ENCODE assay signal across 31 cellular contexts in the genomic region with DNA sequence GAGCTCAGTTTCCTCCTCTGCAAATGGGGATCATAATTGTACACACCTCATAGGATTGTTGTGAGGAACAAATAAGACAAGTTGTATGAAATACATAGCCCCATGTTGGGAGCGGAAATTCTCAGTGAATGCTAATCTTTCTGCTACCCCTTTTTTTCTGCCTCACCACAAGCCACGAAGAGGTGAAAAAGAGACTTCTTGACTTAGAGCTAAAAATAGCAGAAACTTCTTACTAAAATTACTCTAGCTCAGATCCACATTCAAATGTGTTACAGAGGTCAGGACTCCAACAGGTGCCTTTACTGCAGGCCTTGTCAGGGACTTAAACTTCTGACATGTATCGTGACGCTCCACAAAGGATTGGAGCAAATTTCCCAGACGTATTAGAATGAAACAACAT.
DNase-seq lines count a peak whose midpoint lies in the region; ATAC-seq and TF ChIP-seq lines count a peak whose summit lies in the region.
"Had no signal": no experiment of that assay in that cellular context is flagged by ENCODE, and none has a peak within 500 bp of the region (broad histone marks: within the 10 kb centered on the region; RNA-seq: fewer than 3 reads in every experiment).

No MANE protein-coding gene starts in this region.

- CTCF ChIA-PET in activated naive CD4-positive, alpha-beta T cell treated with anti-CD3 and anti-CD28 coated beads for 36 hours (lab: Charles Lee): no interaction called here
- CTCF ChIA-PET in activated CD8-positive, alpha-beta T cell treated with anti-CD3 and anti-CD28 coated beads for 36 hours (lab: Charles Lee): interaction anchor here (1.5 kb wide), 1 partner anchor 107 kb away, joined by 3 read pairs; no protein-coding TSS in a partner anchor
- CTCF ChIA-PET in RWPE1 (lab: Yijun Ruan, JAX): interaction anchor here (0.6 kb wide), 1 partner anchor 75 kb away, joined by 3 read pairs; no protein-coding TSS in a partner anchor

- no peak overlapping the region for H3K4me3 Mint-ChIP-seq in activated naive CD4-positive, alpha-beta T cell treated with anti-CD3 and anti-CD28 coated beads for 36 hours
- no peak overlapping the region for H3K4me3 Mint-ChIP-seq in activated CD8-positive, alpha-beta T cell treated with anti-CD3 and anti-CD28 coated beads for 36 hours
- H3K4me3 Mint-ChIP-seq: activated CD4-positive, alpha-beta memory T cell treated with anti-CD3 and anti-CD28 coated beads, Interleukin-2, amount 10 ng/mL, durations not matched to agents 7 days and 5 days; CD8-positive, alpha-beta T cell; T-helper 1 cell treated with Interleukin-12 subunit alpha and Interleukin-12 subunit beta and Interleukin-4 antibody, amounts not matched to agents 30 μg/mL and 1 μg/mL, for 36 hours had no signal

- no peaks in the 10 kb centered on the region for H3K9me3 ChIP-seq in spleen
- H3K9me3 ChIP-seq: A549, SK-N-SH, thoracic aorta, uterus had no signal

- no peaks in the 10 kb centered on the region for H3K27me3 ChIP-seq in spleen (replicated peaks in 1 of 7)
- H3K27me3 ChIP-seq: uterus had no signal

- WGBS in spleen, 5 donors: 63 to 82% (median 75%) methylated on average over 5 of the region's 5 CpGs

- peaks cover 5 to 88% (median 24%) of the 10 kb centered on the region in 6 donors for H3K36me3 ChIP-seq in spleen
- H3K36me3 ChIP-seq: uterus had no signal

- H3K36me3 Mint-ChIP-seq in activated naive CD4-positive, alpha-beta T cell treated with anti-CD3 and anti-CD28 coated beads, Interleukin-2, amount 50 U/mL, for 72 hours: peaks cover 5 to 13% of the 10 kb centered on the region in 2 donors
- peaks cover 13% of the 10 kb centered on the region for H3K36me3 Mint-ChIP-seq in activated naive CD4-positive, alpha-beta T cell treated with anti-CD3 and anti-CD28 coated beads for 36 hours (ENCODE audit: low read depth)
- H3K36me3 Mint-ChIP-seq in activated CD8-positive, alpha-beta T cell treated with anti-CD3 and anti-CD28 coated beads for 36 hours (ENCODE audit: low read depth): peaks cover 22% of the 10 kb centered on the region

- H3K4me1 ChIP-seq in spleen: no peaks in the 10 kb centered on the region
- H3K4me1 ChIP-seq: A549, uterus had no signal

- ATAC-seq in activated naive CD4-positive, alpha-beta T cell treated with anti-CD3 and anti-CD28 coated beads, Interleukin-2, amount 50 U/mL, for 72 hours: no peak
- peak; percentile 67 for ATAC-seq in GM21390 (IDR thresholded peaks at IDR 0.05; ENCODE audit: unreplicated experiment)
- no peak for ATAC-seq in activated CD8-positive, alpha-beta T cell treated with anti-CD3 and anti-CD28 coated beads for 36 hours
- no peak for ATAC-seq in GM18517 (IDR thresholded peaks at IDR 0.05; ENCODE audit: unreplicated experiment)
- ATAC-seq: A549; CD8-positive, alpha-beta T cell; left lobe of liver had no signal

- POLR2A ChIA-PET in activated CD8-positive, alpha-beta T cell treated with anti-CD3 and anti-CD28 coated beads for 36 hours (lab: Charles Lee): no interaction called here
- POLR2A ChIA-PET in RWPE1 (lab: Yijun Ruan, JAX; ENCODE audit: low non-redundant PET): no interaction called here

- H3K4me1 Mint-ChIP-seq in activated naive CD4-positive, alpha-beta T cell treated with anti-CD3 and anti-CD28 coated beads for 36 hours (ENCODE audit: low read depth): no peaks in the 10 kb centered on the region
- H3K4me1 Mint-ChIP-seq in activated CD8-positive, alpha-beta T cell treated with anti-CD3 and anti-CD28 coated beads for 36 hours (ENCODE audit: low read depth): peaks cover 19% of the 10 kb centered on the region
- H3K4me1 Mint-ChIP-seq: activated CD4-positive, alpha-beta memory T cell treated with anti-CD3 and anti-CD28 coated beads, Interleukin-2, amount 10 ng/mL, durations not matched to agents 7 days and 5 days had no signal

- no peak for DNase-seq in activated naive CD4-positive, alpha-beta T cell treated with anti-CD3 and anti-CD28 coated beads, Interleukin-2, amount 50 U/mL, for 72 hours (ENCODE audit: low spot score in 2 of 2)
- no peak for DNase-seq in activated naive CD4-positive, alpha-beta T cell treated with anti-CD3 and anti-CD28 coated beads for 36 hours
- peak; percentile 23 for DNase-seq in activated CD8-positive, alpha-beta T cell treated with anti-CD3 and anti-CD28 coated beads for 36 hours
- DNase-seq in spleen: no peak
- DNase-seq in NAMALWA (ENCODE audit: low spot score): no peak
- DNase-seq in RWPE1 (ENCODE audit: low spot score): no peak
- DNase-seq: activated CD4-positive, alpha-beta memory T cell treated with anti-CD3 and anti-CD28 coated beads, Interleukin-2, amount 10 ng/mL, durations not matched to agents 7 days and 5 days; activated CD4-positive, alpha-beta T cell treated with anti-CD3 and anti-CD28 coated beads for 1 hour; activated effector memory CD4-positive, alpha-beta T cell treated with anti-CD3 and anti-CD28 coated beads, Interleukin-2, amount 50 U/mL, for 16 hours; activated T-cell treated with anti-CD3 and anti-CD28 coated beads for 4 hours; AML-193; amygdala; CD8-positive, alpha-beta T cell; effector CD4-positive, alpha-beta T cell; IMR-90; mesendoderm; NCI-H1436 treated with DMSO at 0.1 percent for 48 hours; NCI-H446 treated with DMSO at 0.1 percent for 48 hours; NCI-H82; nucleus accumbens; OCI-M1; SK-N-SH; stimulated activated CD4-positive, alpha-beta T cell treated with anti-CD3 and anti-CD28 coated beads, Interleukin-15, amount 100 ng/mL, for 24 hours; stimulated activated naive CD4-positive, alpha-beta T cell treated with Interleukin-2 at 50 U/mL for 16 hours; uterus had no signal

- H3K27ac ChIP-seq in spleen: no peak overlapping the region
- no peak overlapping the region for H3K27ac ChIP-seq in RWPE1
- H3K27ac ChIP-seq: A549, thoracic aorta, uterus had no signal

- no peak for TF ChIP-seq CTCF in activated CD8-positive, alpha-beta T cell treated with anti-CD3 and anti-CD28 coated beads for 36 hours (IDR thresholded peaks at IDR 0.05)
- TF ChIP-seq CTCF in spleen (IDR thresholded peaks at IDR 0.05 in 8 of 11, conservative IDR thresholded peaks at IDR 0.05 in 3 of 11): no peak
- TF ChIP-seq CTCF in RWPE1 (conservative IDR thresholded peaks at IDR 0.05; ENCODE audit: low read depth): no peak

- no peak for TF ChIP-seq POLR2A in spleen (IDR thresholded peaks at IDR 0.05)

- no peaks in the 10 kb centered on the region for H3K9me3 Mint-ChIP-seq in activated naive CD4-positive, alpha-beta T cell treated with anti-CD3 and anti-CD28 coated beads, Interleukin-2, amount 50 U/mL, for 72 hours
- H3K9me3 Mint-ChIP-seq in activated naive CD4-positive, alpha-beta T cell treated with anti-CD3 and anti-CD28 coated beads for 36 hours: no peaks in the 10 kb centered on the region
- no peaks in the 10 kb centered on the region for H3K9me3 Mint-ChIP-seq in activated CD8-positive, alpha-beta T cell treated with anti-CD3 and anti-CD28 coated beads for 36 hours
- H3K9me3 Mint-ChIP-seq: activated CD4-positive, alpha-beta memory T cell treated with anti-CD3 and anti-CD28 coated beads, Interleukin-2, amount 10 ng/mL, durations not matched to agents 7 days and 5 days; CD8-positive, alpha-beta T cell; T-helper 1 cell treated with Interleukin-12 subunit alpha and Interleukin-12 subunit beta and Interleukin-4 antibody, amounts not matched to agents 30 μg/mL and 1 μg/mL, for 36 hours had no signal

- intact Hi-C loops in activated naive CD4-positive, alpha-beta T cell treated with anti-CD3 and anti-CD28 coated beads for 36 hours (cut with micrococcal nuclease): no loop called here
- intact Hi-C loops in activated CD8-positive, alpha-beta T cell treated with anti-CD3 and anti-CD28 coated beads for 36 hours (cut with micrococcal nuclease): no loop called here
- intact Hi-C loops in spleen (cut with DNase I; ENCODE audit: low total_unique reads): no loop called here

- peak overlapping the region; percentile 6 to 21 for H3K27ac Mint-ChIP-seq in activated naive CD4-positive, alpha-beta T cell treated with anti-CD3 and anti-CD28 coated beads, Interleukin-2, amount 50 U/mL, for 72 hours
- H3K27ac Mint-ChIP-seq in activated naive CD4-positive, alpha-beta T cell treated with anti-CD3 and anti-CD28 coated beads for 36 hours: no peak overlapping the region
- peak overlapping the region; percentile 76 for H3K27ac Mint-ChIP-seq in activated CD8-positive, alpha-beta T cell treated with anti-CD3 and anti-CD28 coated beads for 36 hours
- H3K27ac Mint-ChIP-seq: activated CD4-positive, alpha-beta memory T cell treated with anti-CD3 and anti-CD28 coated beads, Interleukin-2, amount 10 ng/mL, durations not matched to agents 7 days and 5 days; T-helper 1 cell treated with Interleukin-12 subunit alpha and Interleukin-12 subunit beta and Interleukin-4 antibody, amounts not matched to agents 30 μg/mL and 1 μg/mL, for 36 hours had no signal

- H3K4me3 ChIP-seq in spleen: no peak overlapping the region
- H3K4me3 ChIP-seq: A549, thoracic aorta, uterus had no signal

- H3K27me3 Mint-ChIP-seq in activated naive CD4-positive, alpha-beta T cell treated with anti-CD3 and anti-CD28 coated beads for 36 hours (ENCODE audit: low read depth): no peaks in the 10 kb centered on the region
- no peaks in the 10 kb centered on the region for H3K27me3 Mint-ChIP-seq in activated CD8-positive, alpha-beta T cell treated with anti-CD3 and anti-CD28 coated beads for 36 hours
- H3K27me3 Mint-ChIP-seq: activated CD4-positive, alpha-beta memory T cell treated with anti-CD3 and anti-CD28 coated beads, Interleukin-2, amount 10 ng/mL, durations not matched to agents 7 days and 5 days had no signal
